ENCODE assay signal across 13 cellular contexts in the genomic region with DNA sequence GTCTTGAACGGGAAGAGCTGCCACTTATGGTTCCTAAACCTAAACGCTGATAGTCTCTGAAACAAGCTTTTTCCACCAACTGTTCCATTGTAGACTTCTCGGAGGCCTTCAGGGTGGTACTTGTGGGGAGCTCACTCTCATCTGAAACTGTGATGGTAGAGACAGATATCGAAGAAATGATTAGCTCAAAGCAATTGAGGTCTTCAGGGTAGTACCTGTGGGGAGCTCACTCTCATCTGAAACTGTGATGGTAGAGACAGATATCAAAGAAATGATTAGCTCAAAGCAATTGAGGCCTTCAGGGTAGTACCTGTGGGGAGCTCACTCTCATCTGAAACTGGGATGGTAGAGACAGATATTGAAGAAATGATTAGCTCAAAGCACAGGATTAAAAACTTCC.
DNase-seq lines count a peak whose midpoint lies in the region; ATAC-seq and TF ChIP-seq lines count a peak whose summit lies in the region.
"Had no signal": no experiment of that assay in that cellular context is flagged by ENCODE, and none has a peak within 500 bp of the region (broad histone marks: within the 10 kb centered on the region; RNA-seq: fewer than 3 reads in every experiment).

No MANE protein-coding gene starts in this region.

- peak overlapping the region; percentile 6 for H3K4me3 Mint-ChIP-seq in activated naive CD4-positive, alpha-beta T cell treated with anti-CD3 and anti-CD28 coated beads, Interleukin-2, amount 10 ng/mL, durations not matched to agents 7 days and 5 days
- H3K4me3 Mint-ChIP-seq in stimulated activated naive CD8-positive, alpha-beta T cell treated with anti-CD3 and anti-CD28 coated beads, Interleukin-15, Interleukin-2, amounts not matched to agents 100 ng/mL and 50 ng/mL, for 24 hours: peak overlapping the region; percentile 51
- H3K4me3 Mint-ChIP-seq: neural crest cell had no signal

- no peaks in the 10 kb centered on the region for H3K36me3 ChIP-seq in BE2C

- H3K27me3 Mint-ChIP-seq in activated naive CD4-positive, alpha-beta T cell treated with anti-CD3 and anti-CD28 coated beads, Interleukin-2, amount 10 ng/mL, durations not matched to agents 7 days and 5 days: no peaks in the 10 kb centered on the region
- no peaks in the 10 kb centered on the region for H3K27me3 Mint-ChIP-seq in stimulated activated naive CD8-positive, alpha-beta T cell treated with anti-CD3 and anti-CD28 coated beads, Interleukin-15, Interleukin-2, amounts not matched to agents 100 ng/mL and 50 ng/mL, for 24 hours

- CTCF ChIA-PET in activated naive CD4-positive, alpha-beta T cell treated with anti-CD3 and anti-CD28 coated beads, Interleukin-2, amount 10 ng/mL, durations not matched to agents 7 days and 5 days (lab: Charles Lee): no interaction called here

- H3K27me3 ChIP-seq in BE2C: no peaks in the 10 kb centered on the region
- H3K27me3 ChIP-seq: SJSA1, upper lobe of left lung had no signal

- peaks cover 41% of the 10 kb centered on the region for H3K4me1 Mint-ChIP-seq in activated naive CD4-positive, alpha-beta T cell treated with anti-CD3 and anti-CD28 coated beads, Interleukin-2, amount 10 ng/mL, durations not matched to agents 7 days and 5 days
- peaks cover 52% of the 10 kb centered on the region for H3K4me1 Mint-ChIP-seq in stimulated activated naive CD8-positive, alpha-beta T cell treated with anti-CD3 and anti-CD28 coated beads, Interleukin-15, Interleukin-2, amounts not matched to agents 100 ng/mL and 50 ng/mL, for 24 hours (ENCODE audit: low read depth)
- H3K4me1 Mint-ChIP-seq: neural crest cell had no signal

- no peaks in the 10 kb centered on the region for H3K4me1 ChIP-seq in BE2C
- H3K4me1 ChIP-seq: upper lobe of left lung had no signal

- DNase-seq in activated naive CD4-positive, alpha-beta T cell treated with anti-CD3 and anti-CD28 coated beads, Interleukin-2, amount 10 ng/mL, durations not matched to agents 7 days and 5 days: no peak
- DNase-seq in activated naive CD4-positive, alpha-beta T cell (lab: John Stamatoyannopoulos, UW): no peak
- DNase-seq in activated naive CD4-positive, alpha-beta T cell treated with anti-CD3 and anti-CD28 coated beads, Interleukin-2, amount 50 U/mL, for 72 hours (ENCODE audit: low spot score in 2 of 2): no peak
- no peak for DNase-seq in BE2C
- no peak for DNase-seq in AG08396 (ENCODE audit: low spot score)
- DNase-seq: activated CD4-positive, alpha-beta T cell treated with anti-CD3 and anti-CD28 coated beads for 4 hours; DMS79 treated with DMSO at 0.1 percent for 48 hours; upper lobe of left lung had no signal

- H3K4me3 ChIP-seq in BE2C (ENCODE audit: low read depth, low read length): no peak overlapping the region
- H3K4me3 ChIP-seq: SJSA1, upper lobe of left lung had no signal

- no peaks in the 10 kb centered on the region for H3K9me3 Mint-ChIP-seq in activated naive CD4-positive, alpha-beta T cell treated with anti-CD3 and anti-CD28 coated beads, Interleukin-2, amount 10 ng/mL, durations not matched to agents 7 days and 5 days
- H3K9me3 Mint-ChIP-seq in activated naive CD4-positive, alpha-beta T cell treated with anti-CD3 and anti-CD28 coated beads, Interleukin-2, amount 50 U/mL, for 72 hours: peaks cover 4 to 8% of the 10 kb centered on the region in 2 donors
- no peaks in the 10 kb centered on the region for H3K9me3 Mint-ChIP-seq in stimulated activated naive CD8-positive, alpha-beta T cell treated with anti-CD3 and anti-CD28 coated beads, Interleukin-15, Interleukin-2, amounts not matched to agents 100 ng/mL and 50 ng/mL, for 24 hours
- H3K9me3 Mint-ChIP-seq: neural crest cell had no signal

- ATAC-seq in HG03135 (IDR thresholded peaks at IDR 0.05; ENCODE audit: unreplicated experiment): peak; percentile 59
- ATAC-seq in activated naive CD4-positive, alpha-beta T cell treated with anti-CD3 and anti-CD28 coated beads, Interleukin-2, amount 50 U/mL, for 72 hours: peak; percentile 18 to 59
- ATAC-seq in GM19328 (IDR thresholded peaks at IDR 0.05; ENCODE audit: unreplicated experiment): no peak

- H3K9me3 ChIP-seq in BE2C: no peaks in the 10 kb centered on the region
- H3K9me3 ChIP-seq: SJSA1, upper lobe of left lung had no signal

- TF ChIP-seq CTCF in BE2C (IDR thresholded peaks at IDR 0.05; ENCODE audit: low read depth, low read length): no peak

- no peak overlapping the region for H3K27ac Mint-ChIP-seq in activated naive CD4-positive, alpha-beta T cell treated with anti-CD3 and anti-CD28 coated beads, Interleukin-2, amount 10 ng/mL, durations not matched to agents 7 days and 5 days
- peak overlapping the region in 1 of 2 donors; percentile 57 for H3K27ac Mint-ChIP-seq in activated naive CD4-positive, alpha-beta T cell treated with anti-CD3 and anti-CD28 coated beads, Interleukin-2, amount 50 U/mL, for 72 hours
- peak overlapping the region; percentile 87 for H3K27ac Mint-ChIP-seq in stimulated activated naive CD8-positive, alpha-beta T cell treated with anti-CD3 and anti-CD28 coated beads, Interleukin-15, Interleukin-2, amounts not matched to agents 100 ng/mL and 50 ng/mL, for 24 hours

- peaks cover 22% of the 10 kb centered on the region for H3K36me3 Mint-ChIP-seq in activated naive CD4-positive, alpha-beta T cell treated with anti-CD3 and anti-CD28 coated beads, Interleukin-2, amount 10 ng/mL, durations not matched to agents 7 days and 5 days
- peaks cover 7 to 24% of the 10 kb centered on the region in 2 donors for H3K36me3 Mint-ChIP-seq in activated naive CD4-positive, alpha-beta T cell treated with anti-CD3 and anti-CD28 coated beads, Interleukin-2, amount 50 U/mL, for 72 hours
- peaks cover 21% of the 10 kb centered on the region for H3K36me3 Mint-ChIP-seq in stimulated activated naive CD8-positive, alpha-beta T cell treated with anti-CD3 and anti-CD28 coated beads, Interleukin-15, Interleukin-2, amounts not matched to agents 100 ng/mL and 50 ng/mL, for 24 hours (ENCODE audit: low read depth)
